ENCODE assay signal across 11 cellular contexts in genomic region chr15:24857777-24858176, GRCh38.
DNase-seq lines count a peak whose midpoint lies in the region; ATAC-seq and TF ChIP-seq lines count a peak whose summit lies in the region.
"Had no signal": no experiment of that assay in that cellular context is flagged by ENCODE, and none has a peak within 500 bp of the region (broad histone marks: within the 10 kb centered on the region; RNA-seq: fewer than 3 reads in every experiment).

No MANE protein-coding gene starts in this region.

- H3K4me3 ChIP-seq in IMR-90 (ENCODE audit: insufficient read depth, low read depth, low read length): peak overlapping the region; percentile 89
- peak overlapping the region; percentile 83 for H3K4me3 ChIP-seq in endodermal cell (ENCODE audit: low read length)
- H3K4me3 ChIP-seq in iPS-20b (ENCODE audit: low read length): peak overlapping the region; percentile 62; the same call in 1 of the 2 replicates
- no peak overlapping the region for H3K4me3 ChIP-seq in stomach smooth muscle (ENCODE audit: low read length in 2 of 2)

- H3K36me3 ChIP-seq in IMR-90 (ENCODE audit: control insufficient read depth, insufficient read depth, low read length) (no peaks in the 10 kb centered on the region), endodermal cell (ENCODE audit: control insufficient read depth, insufficient read depth, low read length) (no peaks in the 10 kb centered on the region), iPS-20b (ENCODE audit: insufficient read depth, low read depth, low read length) (no peaks in the 10 kb centered on the region), stomach smooth muscle (ENCODE audit: control insufficient read depth in 2 of 2, insufficient read depth in 2 of 2, low read length in 2 of 2) (no peaks in the 10 kb centered on the region)

- peak; percentile 9; the same call in 1 of the 2 replicates for ATAC-seq in IMR-90 (ENCODE audit: low read depth)
- ATAC-seq in natural killer cell treated with Interleukin-12 subunit alpha and Interleukin-12 subunit beta and Interleukin-15 and Interleukin-18, amount 100 ng/mL, for 72 hours: no peak
- no peak for ATAC-seq in activated CD8-positive, alpha-beta T cell treated with anti-CD3 and anti-CD28 coated beads, Interleukin-2, amount 10 ng/mL, durations not matched to agents 7 days and 5 days

- no peak for TF ChIP-seq CTCF in IMR-90 (conservative IDR thresholded peaks at IDR 0.05; ENCODE audit: low read depth, low read length)
- TF ChIP-seq CTCF in endodermal cell (conservative IDR thresholded peaks at IDR 0.05): no peak

- H3K27ac Mint-ChIP-seq in endodermal cell: peak overlapping the region; percentile 95
- no peak overlapping the region for H3K27ac Mint-ChIP-seq in natural killer cell treated with Interleukin-12 subunit alpha and Interleukin-12 subunit beta and Interleukin-15 and Interleukin-18, amount 100 ng/mL, for 72 hours
- no peak overlapping the region for H3K27ac Mint-ChIP-seq in activated CD8-positive, alpha-beta T cell treated with anti-CD3 and anti-CD28 coated beads, Interleukin-2, amount 10 ng/mL, durations not matched to agents 7 days and 5 days

- no peak overlapping the region for H2AK9ac ChIP-seq in IMR-90 (replicated peaks; ENCODE audit: low read depth, low read length, poor library complexity)

- WGBS in IMR-90 (ENCODE audit: extremely low coverage in 2 of 2, insufficient read length in 1 of 2), 2 experiments: 28% methylated on average over 3 of the region's 6 CpGs; no CpG with 5 or more reads in 1 of the 2 experiments
- WGBS in endodermal cell (ENCODE audit: insufficient coverage in 1 of 2, insufficient read length in 1 of 2), 2 experiments: 47 to 51% methylated on average over 4 to 5 of the region's 6 CpGs

- H4K5ac ChIP-seq in IMR-90 (ENCODE audit: low read depth, low read length): peak overlapping the region; percentile 94

- no peaks in the 10 kb centered on the region for H3K27me3 ChIP-seq in IMR-90 (ENCODE audit: control insufficient read depth, insufficient read depth, low read length)
- no peaks in the 10 kb centered on the region for H3K27me3 ChIP-seq in endodermal cell (ENCODE audit: control insufficient read depth, insufficient read depth, low read length, poor library complexity, severe bottlenecking)
- no peaks in the 10 kb centered on the region for H3K27me3 ChIP-seq in iPS-20b (ENCODE audit: insufficient read depth, low read length)
- H3K27me3 ChIP-seq in stomach smooth muscle (ENCODE audit: control insufficient read depth in 1 of 2, insufficient read depth in 2 of 2, low read length in 2 of 2): peaks cover 0 to 3% of the 10 kb centered on the region in 2 donors

- peak overlapping the region; percentile 86 for H3K4me2 ChIP-seq in IMR-90 (ENCODE audit: low read depth, low read length)

- peak overlapping the region; percentile 91 for H3K4ac ChIP-seq in IMR-90 (ENCODE audit: low read depth, low read length)

- H3K4me1 ChIP-seq in IMR-90 (ENCODE audit: control insufficient read depth, insufficient read depth, low read length) (peaks cover 6% of the 10 kb centered on the region; the same call in 1 of the 2 replicates), endodermal cell (ENCODE audit: control insufficient read depth, insufficient read depth, low read length) (no peaks in the 10 kb centered on the region), iPS-20b (ENCODE audit: insufficient read depth, low read length) (peaks cover 18% of the 10 kb centered on the region; the same call in 1 of the 2 replicates), stomach smooth muscle (ENCODE audit: control insufficient read depth, insufficient read depth, low read length) (peaks cover 3% of the 10 kb centered on the region)

- H2BK120ac ChIP-seq in IMR-90 (ENCODE audit: low read depth, low read length): peak overlapping the region; percentile 99; the same call in 1 of the 2 replicates

- peak overlapping the region; percentile 97 for H3K18ac ChIP-seq in IMR-90 (ENCODE audit: low read depth, low read length)

- 0 out of 2 replicates have a peak overlapping the region, but pooled peaks have one; percentile 19 for H3K14ac ChIP-seq in IMR-90 (replicated peaks; ENCODE audit: low read depth, low read length)

- in situ Hi-C loops in IMR-90 (cut with MboI; ENCODE audit: low sequenced_read_pairs): no loop called here

- POLR2A ChIA-PET in IMR-90 (lab: Charles Lee; ENCODE audit: unreplicated experiment): no interaction called here
- POLR2A ChIA-PET in activated CD8-positive, alpha-beta T cell treated with anti-CD3 and anti-CD28 coated beads, Interleukin-2, amount 10 ng/mL, durations not matched to agents 7 days and 5 days (lab: Charles Lee): no interaction called here

- peak overlapping the region; percentile 54 for H3K4me3 Mint-ChIP-seq in endodermal cell
- no peak overlapping the region for H3K4me3 Mint-ChIP-seq in natural killer cell treated with Interleukin-12 subunit alpha and Interleukin-12 subunit beta and Interleukin-15 and Interleukin-18, amount 100 ng/mL, for 72 hours
- no peak overlapping the region for H3K4me3 Mint-ChIP-seq in activated CD8-positive, alpha-beta T cell treated with anti-CD3 and anti-CD28 coated beads, Interleukin-2, amount 10 ng/mL, durations not matched to agents 7 days and 5 days

- H3K9me3 Mint-ChIP-seq in endodermal cell: peaks cover 42% of the 10 kb centered on the region
- peaks cover 10% of the 10 kb centered on the region for H3K9me3 Mint-ChIP-seq in natural killer cell treated with Interleukin-12 subunit alpha and Interleukin-12 subunit beta and Interleukin-15 and Interleukin-18, amount 100 ng/mL, for 72 hours
- H3K9me3 Mint-ChIP-seq in activated CD8-positive, alpha-beta T cell treated with anti-CD3 and anti-CD28 coated beads, Interleukin-2, amount 10 ng/mL, durations not matched to agents 7 days and 5 days (ENCODE audit: insufficient read depth): peaks cover 11% of the 10 kb centered on the region

- 0 out of 4 replicates have a peak, but pooled peaks cover 0 to 5% of the 10 kb centered on the region in 2 experiments for H3K79me1 ChIP-seq in IMR-90 (ENCODE audit: low read depth in 1 of 2, low read length in 2 of 2)

- CTCF ChIA-PET in IMR-90 (lab: Yijun Ruan, JAX): no interaction called here
- CTCF ChIA-PET in activated CD8-positive, alpha-beta T cell treated with anti-CD3 and anti-CD28 coated beads, Interleukin-2, amount 10 ng/mL, durations not matched to agents 7 days and 5 days (lab: Charles Lee): no interaction called here

- no peak overlapping the region for H3K23ac ChIP-seq in IMR-90 (ENCODE audit: low read depth, low read length)

- BruUV-seq in IMR-90 (replicated peaks; lab: Mats Ljungman, UMichigan): no TSS peak

- H3K36me3 Mint-ChIP-seq in endodermal cell (ENCODE audit: low read depth): peaks cover under 1% of the 10 kb centered on the region
- no peaks in the 10 kb centered on the region for H3K36me3 Mint-ChIP-seq in natural killer cell treated with Interleukin-12 subunit alpha and Interleukin-12 subunit beta and Interleukin-15 and Interleukin-18, amount 100 ng/mL, for 72 hours
- no peaks in the 10 kb centered on the region for H3K36me3 Mint-ChIP-seq in activated CD8-positive, alpha-beta T cell treated with anti-CD3 and anti-CD28 coated beads, Interleukin-2, amount 10 ng/mL, durations not matched to agents 7 days and 5 days (ENCODE audit: low read depth)

- peak overlapping the region; percentile 99 for H4K91ac ChIP-seq in IMR-90 (ENCODE audit: insufficient read depth, low read depth, low read length)

- no peak overlapping the region for H2AK5ac ChIP-seq in IMR-90 (ENCODE audit: low read depth, low read length)

- H3K9ac ChIP-seq in IMR-90 (ENCODE audit: low read depth, low read length): peak overlapping the region; percentile 94
- H3K9ac ChIP-seq in endodermal cell (ENCODE audit: extremely low read depth, low read length, poor library complexity, severe bottlenecking): peak overlapping the region; percentile 94
- peak overlapping the region; percentile 76; the same call in 1 of the 2 replicates for H3K9ac ChIP-seq in iPS-20b (ENCODE audit: low read depth, low read length)
- no peak overlapping the region for H3K9ac ChIP-seq in stomach smooth muscle (ENCODE audit: low read length in 2 of 2)

- no peak overlapping the region for H2AFZ ChIP-seq in IMR-90 (replicated peaks; ENCODE audit: low read length, poor library complexity)

- no peaks in the 10 kb centered on the region for H3K9me1 ChIP-seq in IMR-90 (ENCODE audit: insufficient read depth, low read length)

- 0 out of 2 replicates have a peak overlapping the region, but pooled peaks have one; percentile 31 for H2BK20ac ChIP-seq in IMR-90 (ENCODE audit: low read depth, low read length)

- no peaks in the 10 kb centered on the region for H4K20me1 ChIP-seq in IMR-90 (ENCODE audit: insufficient read depth, low read length)

- peak overlapping the region; percentile 99 for H2BK5ac ChIP-seq in IMR-90 (ENCODE audit: low read depth, low read length, poor library complexity, severe bottlenecking)

- no peak for TF ChIP-seq RAD21 in IMR-90 (IDR thresholded peaks at IDR 0.05; ENCODE audit: low read length)

- 0 out of 2 replicates have a peak, but pooled peaks cover 2% of the 10 kb centered on the region for H3K9me3 ChIP-seq in IMR-90 (ENCODE audit: control insufficient read depth, insufficient read depth, low read length)
- H3K9me3 ChIP-seq in endodermal cell (ENCODE audit: control insufficient read depth, low read length): peaks cover 7% of the 10 kb centered on the region
- peaks cover 12% of the 10 kb centered on the region; the same call in 1 of the 2 replicates for H3K9me3 ChIP-seq in iPS-20b (ENCODE audit: insufficient read depth, low read depth, low read length)
- peaks cover 0 to 2% of the 10 kb centered on the region in 2 donors for H3K9me3 ChIP-seq in stomach smooth muscle (ENCODE audit: control insufficient read depth in 2 of 2, low read length in 2 of 2)

- dilution Hi-C loops in IMR-90 (cut with HindIII; ENCODE audit: low sequenced_read_pairs, unreplicated experiment): no loop called here

- H3K27ac ChIP-seq in IMR-90 (ENCODE audit: insufficient read depth, low read length): peak overlapping the region; percentile 100
- peak overlapping the region; percentile 97 for H3K27ac ChIP-seq in endodermal cell (ENCODE audit: low read depth, low read length)
- peak overlapping the region; percentile 75 for H3K27ac ChIP-seq in iPS-20b (ENCODE audit: low read length)
- peak overlapping the region; percentile 6 for H3K27ac ChIP-seq in stomach smooth muscle (ENCODE audit: low read length)
- H3K27ac ChIP-seq: epithelial cell of prostate had no signal

- DNase-seq in IMR-90 (peak; percentile 61), endodermal cell (peak; percentile 67)
- no peak for DNase-seq in stimulated activated CD4-positive, alpha-beta T cell treated with anti-CD3 and anti-CD28 coated beads, Interleukin-4, amount 100 ng/mL, for 24 hours
- no peak for DNase-seq in natural killer cell treated with Interleukin-12 subunit alpha and Interleukin-12 subunit beta and Interleukin-15 and Interleukin-18, amount 100 ng/mL, for 72 hours (ENCODE audit: low spot score)
- no peak for DNase-seq in activated CD8-positive, alpha-beta T cell treated with anti-CD3 and anti-CD28 coated beads, Interleukin-2, amount 10 ng/mL, durations not matched to agents 7 days and 5 days
- DNase-seq: Kasumi-1, NCI-H1436, NCI-H226 had no signal

- H2BK15ac ChIP-seq in IMR-90 (ENCODE audit: low read depth, low read length): peak overlapping the region; percentile 68; the same call in 1 of the 3 replicates

- no peak for TF ChIP-seq POLR2A in IMR-90 (IDR thresholded peaks at IDR 0.05; ENCODE audit: low read depth, low read length)

- no peaks in the 10 kb centered on the region for H3K27me3 Mint-ChIP-seq in endodermal cell (ENCODE audit: insufficient read depth)
- H3K27me3 Mint-ChIP-seq in natural killer cell treated with Interleukin-12 subunit alpha and Interleukin-12 subunit beta and Interleukin-15 and Interleukin-18, amount 100 ng/mL, for 72 hours: no peaks in the 10 kb centered on the region
- H3K27me3 Mint-ChIP-seq in activated CD8-positive, alpha-beta T cell treated with anti-CD3 and anti-CD28 coated beads, Interleukin-2, amount 10 ng/mL, durations not matched to agents 7 days and 5 days (ENCODE audit: low read depth): no peaks in the 10 kb centered on the region

- peaks cover 24% of the 10 kb centered on the region for H3K4me1 Mint-ChIP-seq in endodermal cell
- H3K4me1 Mint-ChIP-seq in natural killer cell treated with Interleukin-12 subunit alpha and Interleukin-12 subunit beta and Interleukin-15 and Interleukin-18, amount 100 ng/mL, for 72 hours (ENCODE audit: low read depth in 2 of 2): no peaks in the 10 kb centered on the region
- H3K4me1 Mint-ChIP-seq in activated CD8-positive, alpha-beta T cell treated with anti-CD3 and anti-CD28 coated beads, Interleukin-2, amount 10 ng/mL, durations not matched to agents 7 days and 5 days (ENCODE audit: low read depth): no peaks in the 10 kb centered on the region

- peak overlapping the region; percentile 41; the same call in 1 of the 2 replicates for H3K56ac ChIP-seq in IMR-90 (ENCODE audit: extremely low read depth, insufficient read depth, low read length)

- peak overlapping the region; percentile 91 to 97 for H4K8ac ChIP-seq in IMR-90 (ENCODE audit: low read depth in 2 of 2, low read length in 2 of 2)

- intact Hi-C loops in IMR-90 (cut with micrococcal nuclease): loop anchor here (2.0 kb wide), 1 partner anchor 99 kb away; no protein-coding TSS in a partner anchor

Comparison
In these comparisons a context has a peak if more than half of its experiments do, and no peak if none do; other contexts are left out.
1. DNase-seq: peak in IMR-90 (single experiment) and endodermal cell (single experiment); none in stimulated activated CD4-positive, alpha-beta T cell treated with anti-CD3 and anti-CD28 coated beads, Interleukin-4, amount 100 ng/mL, for 24 hours (single experiment), natural killer cell treated with Interleukin-12 subunit alpha and Interleukin-12 subunit beta and Interleukin-15 and Interleukin-18, amount 100 ng/mL, for 72 hours (single experiment) and activated CD8-positive, alpha-beta T cell treated with anti-CD3 and anti-CD28 coated beads, Interleukin-2, amount 10 ng/mL, durations not matched to agents 7 days and 5 days (single experiment).
2. H3K27ac ChIP-seq: peak in every context shown above with its lines; median percentile 100 in IMR-90; 97 in endodermal cell; 75 in iPS-20b; 6 in stomach smooth muscle.
3. H3K4me3 ChIP-seq: peak in IMR-90 (single experiment), endodermal cell (single experiment) and iPS-20b (single experiment); none in stomach smooth muscle (0 of 2).
4. H3K9ac ChIP-seq: peak in IMR-90 (single experiment), endodermal cell (single experiment) and iPS-20b (single experiment); none in stomach smooth muscle (0 of 2).